Comparison of ENCODE assay signal across 13 cellular contexts in genomic region chr13:42486711-42487198, GRCh38.
DNase-seq lines count a peak whose midpoint lies in the region; ATAC-seq and TF ChIP-seq lines count a peak whose summit lies in the region.
"Had no signal": no experiment of that assay in that cellular context is flagged by ENCODE, and none has a peak within 500 bp of the region (broad histone marks: within the 10 kb centered on the region; RNA-seq: fewer than 3 reads in every experiment).

No MANE protein-coding gene starts in this region.

- BruUV-seq in PC-9 (replicated peaks; lab: Mats Ljungman, UMichigan) = no TSS peak

- DNase-seq in GM04503 (ENCODE audit: low read depth) (peak; percentile 9), PC-9 (peak in 1 of 2 experiments; percentile 86), pulmonary artery endothelial cell (ENCODE audit: low read depth, low spot score) (peak; percentile 44), right cardiac atrium (no peak), anterior cingulate cortex (lab: John Stamatoyannopoulos, UW) (no peak)
- DNase-seq: activated gamma-delta T cell treated with Interleukin-2 at 50 U/mL for 16 hours, DMS79 treated with DMSO at 0.1 percent for 48 hours, gastrocnemius medialis, NCI-H526, WERI-Rb-1 had no signal

- H3K79me2 ChIP-seq in PC-9 (ENCODE audit: low read depth) = no peaks in the 10 kb centered on the region

- no peak for TF ChIP-seq CTCF in PC-9 (conservative IDR thresholded peaks at IDR 0.05)

- H3K27ac ChIP-seq in PC-9 (peak overlapping the region; percentile 94), right cardiac atrium (ENCODE audit: low read length) (no peak overlapping the region)
- H3K27ac ChIP-seq: gastrocnemius medialis, WERI-Rb-1 had no signal

- no peaks in the 10 kb centered on the region for H3K36me3 ChIP-seq in PC-9 (ENCODE audit: low read depth)
- H3K36me3 ChIP-seq: gastrocnemius medialis, WERI-Rb-1 had no signal

- H3K9me3 ChIP-seq in PC-9 (ENCODE audit: insufficient read depth, low read depth) (no peaks in the 10 kb centered on the region), right cardiac atrium (ENCODE audit: control insufficient read depth, low read length) (no peaks in the 10 kb centered on the region)
- H3K9me3 ChIP-seq: gastrocnemius medialis had no signal

- no peak overlapping the region for H2AFZ ChIP-seq in PC-9

- ATAC-seq in esophagus mucosa (peak; percentile 73), GM21737 (IDR thresholded peaks at IDR 0.05; ENCODE audit: unreplicated experiment) (no peak), right cardiac atrium (no peak), GM18505 (IDR thresholded peaks at IDR 0.05; ENCODE audit: unreplicated experiment) (no peak)
- ATAC-seq: gastrocnemius medialis had no signal

- H3K27me3 ChIP-seq in PC-9 (ENCODE audit: insufficient read depth, low read depth) (no peaks in the 10 kb centered on the region), right cardiac atrium (ENCODE audit: control insufficient read depth, insufficient read depth) (no peaks in the 10 kb centered on the region)
- H3K27me3 ChIP-seq: gastrocnemius medialis had no signal

- H3K9me2 ChIP-seq in PC-9 (ENCODE audit: insufficient read depth) = no peaks in the 10 kb centered on the region

- intact Hi-C loops in PC-9 (cut with micrococcal nuclease; ENCODE audit: unreplicated experiment) (no loop called here), right cardiac atrium (cut with DNase I) (no loop called here)

- POLR2A ChIA-PET in PC-9 (lab: Charles Lee; ENCODE audit: unreplicated experiment) = no interaction called here

- H3K4me2 ChIP-seq in PC-9 = peak overlapping the region; percentile 76

- no peaks in the 10 kb centered on the region for H4K20me1 ChIP-seq in PC-9 (ENCODE audit: insufficient read depth)

- H3K4me3 ChIP-seq in PC-9 = peak overlapping the region; percentile 29; the same call in 1 of the 2 replicates
- H3K4me3 ChIP-seq in right cardiac atrium (ENCODE audit: low read length) = no peak overlapping the region
- H3K4me3 ChIP-seq: gastrocnemius medialis had no signal

- H3F3A ChIP-seq in PC-9 (ENCODE audit: insufficient read depth, low read depth) = peaks cover 19% of the 10 kb centered on the region; the same call in 1 of the 2 replicates

- CTCF ChIA-PET in PC-9 (lab: Charles Lee) = no interaction called here

- 22% methylated on average over 3 of the region's 3 CpGs for WGBS in right cardiac atrium

- peaks cover 33% of the 10 kb centered on the region for H3K4me1 ChIP-seq in PC-9 (replicated peaks; ENCODE audit: insufficient read depth)
- no peaks in the 10 kb centered on the region for H3K4me1 ChIP-seq in right cardiac atrium (ENCODE audit: control insufficient read depth, insufficient read depth, low read length)
- H3K4me1 ChIP-seq: gastrocnemius medialis had no signal

- TF ChIP-seq POLR2A in GM18505 (IDR thresholded peaks at IDR 0.05; ENCODE audit: borderline replicate concordance, extremely low read depth, insufficient read depth, insufficient read length) = no peak

Comparison
In these comparisons a context has a peak if more than half of its experiments do, and no peak if none do; other contexts are left out.
1. DNase-seq: peak in GM04503 (single experiment) and pulmonary artery endothelial cell (single experiment); none in right cardiac atrium (0 of 3) and anterior cingulate cortex (0 of 58).